ENCODE assay signal across 9 cellular contexts in the genomic region with DNA sequence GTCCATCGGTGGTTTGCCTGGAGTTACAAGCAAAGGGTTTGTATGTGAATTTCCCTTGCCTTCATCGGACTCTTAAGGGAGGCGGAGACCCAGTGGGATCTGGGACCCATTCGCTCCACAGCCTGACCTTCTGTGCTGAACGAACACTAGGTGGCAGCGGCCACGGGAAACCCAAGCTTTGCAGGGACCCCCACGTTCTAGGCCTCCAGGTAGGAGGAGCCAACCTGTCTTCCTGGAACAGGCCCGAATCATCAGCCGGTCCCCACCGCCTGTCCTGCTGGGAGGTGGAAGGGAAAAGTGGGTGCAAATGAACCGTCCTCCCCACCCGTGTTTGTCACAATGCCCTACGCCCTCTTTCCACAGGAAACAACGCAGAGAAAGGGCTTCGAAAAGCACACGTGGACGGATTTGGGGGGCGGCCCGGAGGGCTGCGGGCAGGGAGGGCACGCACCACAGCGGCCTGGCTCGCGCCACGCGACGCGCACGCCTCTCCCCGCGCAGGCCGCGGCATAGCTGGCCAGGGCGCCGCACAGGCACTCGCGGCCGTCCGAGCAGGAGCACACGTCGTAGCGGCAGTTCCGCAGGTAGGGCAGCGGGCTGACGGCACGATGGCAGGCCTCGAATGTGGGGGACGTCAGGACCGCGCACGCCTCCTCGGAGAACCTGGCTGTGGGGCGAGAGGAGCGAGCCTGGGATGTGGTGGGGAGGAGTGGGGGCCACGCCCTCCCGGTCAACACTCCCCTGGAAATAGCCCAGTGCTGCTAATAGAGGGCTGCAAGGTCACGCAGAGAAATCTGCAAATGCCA.
DNase-seq lines count a peak whose midpoint lies in the region; ATAC-seq, FAIRE-seq and TF ChIP-seq lines count a peak whose summit lies in the region.
"Had no signal": no experiment of that assay in that cellular context is flagged by ENCODE, and none has a peak within 500 bp of the region (broad histone marks: within the 10 kb centered on the region; RNA-seq: fewer than 3 reads in every experiment).

No MANE protein-coding gene starts in this region.

- CTCF ChIA-PET in HepG2 (lab: Yijun Ruan, JAX; ENCODE audit: low intra/inter-chr PET ratio, low total read pairs), result interaction anchor here (0.8 kb wide), 1 partner anchor 228 kb away, joined by 4 read pairs; no protein-coding TSS in a partner anchor

- POLR2A ChIA-PET in HepG2 (lab: Yijun Ruan, JAX), result no interaction called here

- H3K27ac Mint-ChIP-seq in activated naive CD8-positive, alpha-beta T cell treated with anti-CD3 and anti-CD28 coated beads for 36 hours, result peak overlapping the region; percentile 75
- H3K27ac Mint-ChIP-seq in stimulated activated effector memory CD8-positive, alpha-beta T cell treated with anti-CD3 and anti-CD28 coated beads, Interleukin-12 subunit alpha, Interleukin-12 subunit beta, amount 100 ng/mL, for 72 hours, result no peak overlapping the region

- H3K9ac ChIP-seq in HUES6 (ENCODE audit: low read length) (peak overlapping the region; percentile 14), HepG2 (ENCODE audit: insufficient read depth, low read depth, low read length) (no peak overlapping the region)

- no peaks in the 10 kb centered on the region for H3K9me3 Mint-ChIP-seq in activated naive CD8-positive, alpha-beta T cell treated with anti-CD3 and anti-CD28 coated beads for 36 hours
- no peaks in the 10 kb centered on the region for H3K9me3 Mint-ChIP-seq in stimulated activated effector memory CD8-positive, alpha-beta T cell treated with anti-CD3 and anti-CD28 coated beads, Interleukin-12 subunit alpha, Interleukin-12 subunit beta, amount 100 ng/mL, for 72 hours

- TF ChIP-seq CTCF in AG09319 (IDR thresholded peaks at IDR 0.05; ENCODE audit: low read depth, low read length) (peak; percentile 29), HepG2 (CRISPR knock-in tag; IDR thresholded peaks at IDR 0.05) (peak; percentile 65)

- peaks cover 4% of the 10 kb centered on the region for H3K4me1 Mint-ChIP-seq in activated naive CD8-positive, alpha-beta T cell treated with anti-CD3 and anti-CD28 coated beads for 36 hours
- H3K4me1 Mint-ChIP-seq in stimulated activated effector memory CD8-positive, alpha-beta T cell treated with anti-CD3 and anti-CD28 coated beads, Interleukin-12 subunit alpha, Interleukin-12 subunit beta, amount 100 ng/mL, for 72 hours, result no peaks in the 10 kb centered on the region

- peak; percentile 43; the same call in 2 of the 3 replicates for ATAC-seq in HepG2
- ATAC-seq in stimulated activated effector memory CD8-positive, alpha-beta T cell treated with anti-CD3 and anti-CD28 coated beads, Interleukin-12 subunit alpha, Interleukin-12 subunit beta, amount 100 ng/mL, for 72 hours, result no peak

- H3K36me3 Mint-ChIP-seq in activated naive CD8-positive, alpha-beta T cell treated with anti-CD3 and anti-CD28 coated beads for 36 hours, result no peaks in the 10 kb centered on the region
- H3K36me3 Mint-ChIP-seq in stimulated activated effector memory CD8-positive, alpha-beta T cell treated with anti-CD3 and anti-CD28 coated beads, Interleukin-12 subunit alpha, Interleukin-12 subunit beta, amount 100 ng/mL, for 72 hours, result no peaks in the 10 kb centered on the region

- H3K4me1 ChIP-seq in HUES6 (ENCODE audit: control insufficient read depth, insufficient read depth, low read length) (peaks cover 20% of the 10 kb centered on the region), HepG2 (ENCODE audit: insufficient read depth, low read length) (peaks cover 70% of the 10 kb centered on the region)

- peak overlapping the region; percentile 71 for H3K4me3 Mint-ChIP-seq in activated naive CD8-positive, alpha-beta T cell treated with anti-CD3 and anti-CD28 coated beads for 36 hours
- H3K4me3 Mint-ChIP-seq in stimulated activated effector memory CD8-positive, alpha-beta T cell treated with anti-CD3 and anti-CD28 coated beads, Interleukin-12 subunit alpha, Interleukin-12 subunit beta, amount 100 ng/mL, for 72 hours, result no peak overlapping the region

- H3K36me3 ChIP-seq in HUES6 (ENCODE audit: control insufficient read depth, insufficient read depth, low read length) (no peaks in the 10 kb centered on the region), HepG2 (replicated peaks in 1 of 2; ENCODE audit: control insufficient read depth in 1 of 2, insufficient read depth in 2 of 2, low read length in 2 of 2) (no peaks in the 10 kb centered on the region)

- in situ Hi-C loops in HepG2 (cut with HindIII; ENCODE audit: extremely low pct_ligation_motif_present, low pct_unique_long_range_greater_than_20kb), result loop anchor here (25.0 kb wide), 1 partner anchor 406 kb away; a partner anchor contains a TSS

- no peak for DNase-seq in AG09319 (ENCODE audit: extremely low read depth, low read depth)
- peak; percentile 53 for DNase-seq in activated naive CD8-positive, alpha-beta T cell treated with anti-CD3 and anti-CD28 coated beads for 36 hours
- DNase-seq in HepG2 (ENCODE audit: low spot score), result peak; percentile 14
- no peak for DNase-seq in stimulated activated effector memory CD8-positive, alpha-beta T cell treated with anti-CD3 and anti-CD28 coated beads, Interleukin-12 subunit alpha, Interleukin-12 subunit beta, amount 100 ng/mL, for 72 hours (ENCODE audit: low spot score in 2 of 2)
- no peak for DNase-seq in central memory CD4-positive, alpha-beta T cell
- DNase-seq in NCI-H774 (lab: John Stamatoyannopoulos, UW), result no peak
- DNase-seq in caudate nucleus (lab: John Stamatoyannopoulos, UW), result no peak

- no peaks in the 10 kb centered on the region for H3K79me2 ChIP-seq in HepG2 (ENCODE audit: insufficient read depth, low read length)

- no peak for TF ChIP-seq EP300 in HepG2 (IDR thresholded peaks at IDR 0.05; ENCODE audit: low read depth in 2 of 2, low read length in 2 of 2)
- TF ChIP-seq EP300 in HepG2 (CRISPR knock-in tag; IDR thresholded peaks at IDR 0.05; ENCODE audit: borderline replicate concordance), result no peak

- H3K9me3 ChIP-seq in HUES6 (ENCODE audit: control insufficient read depth, insufficient read depth, low read depth, low read length), result no peaks in the 10 kb centered on the region
- H3K9me3 ChIP-seq in HepG2 (ENCODE audit: low read length), result no peaks in the 10 kb centered on the region

- no peaks in the 10 kb centered on the region for H3K27me3 ChIP-seq in HUES6 (ENCODE audit: control insufficient read depth, insufficient read depth, low read length)
- no peaks in the 10 kb centered on the region; a peak in 1 of 5 replicates for H3K27me3 ChIP-seq in HepG2 (ENCODE audit: control insufficient read depth in 1 of 2, insufficient read depth in 2 of 2, low read length in 2 of 2)

- intact Hi-C loops in HepG2 (cut with micrococcal nuclease; ENCODE audit: unreplicated experiment), result no loop called here

- no TSS peak for BruUV-seq in HepG2 (replicated peaks; lab: Mats Ljungman, UMichigan)

- no peaks in the 10 kb centered on the region for H4K20me1 ChIP-seq in HepG2 (ENCODE audit: insufficient read depth, low read length)

- no peak overlapping the region for H2AFZ ChIP-seq in HepG2 (ENCODE audit: low read length)

- TF ChIP-seq RAD21 in HepG2 (CRISPR knock-in tag; IDR thresholded peaks at IDR 0.05), result no peak

- H3K27ac ChIP-seq in HUES6 (ENCODE audit: low read depth, low read length) (no peak overlapping the region), HepG2 (ENCODE audit: extremely low read length, insufficient read depth, low read length) (no peak overlapping the region), caudate nucleus (ENCODE audit: low read depth, low read length) (no peak overlapping the region)

- peaks cover 4% of the 10 kb centered on the region for H3K27me3 Mint-ChIP-seq in activated naive CD8-positive, alpha-beta T cell treated with anti-CD3 and anti-CD28 coated beads for 36 hours

- 88% methylated on average over 56 of the region's 58 CpGs for WGBS in HepG2 (ENCODE audit: low lambda C conversion rate)

- no peak for TF ChIP-seq POLR2A in HepG2 (IDR thresholded peaks at IDR 0.05; ENCODE audit: insufficient read depth in 1 of 2, low read depth in 2 of 2, low read length in 2 of 2)

- H3K4me3 ChIP-seq in HUES6 (ENCODE audit: low read depth, low read length) (peak overlapping the region; percentile 38; the same call in 1 of the 2 replicates), HepG2 (replicated peaks in 1 of 3; ENCODE audit: insufficient read depth in 1 of 3, low read depth in 2 of 3, low read length in 3 of 3) (no peak overlapping the region)

- no peak for FAIRE-seq in HepG2 (lab: Jason Lieb, UNC)
- FAIRE-seq: colon had no signal

- H3K4me2 ChIP-seq in HepG2 (ENCODE audit: low read depth, low read length), result no peak overlapping the region

TF ChIP-seq in HepG2, 621 proteins besides CTCF, POLR2A, EP300 and RAD21 (continues in another document):
- no peak for TF ChIP-seq ZNF10 (CRISPR knock-in tag; IDR thresholded peaks at IDR 0.05; ENCODE audit: borderline replicate concordance, low read depth)
- no peak for TF ChIP-seq AKAP8 (CRISPR knock-in tag; IDR thresholded peaks at IDR 0.05)
- no peak for TF ChIP-seq ELF4 (CRISPR knock-in tag; IDR thresholded peaks at IDR 0.05; ENCODE audit: borderline replicate concordance)
- TF ChIP-seq, protein P1, sequence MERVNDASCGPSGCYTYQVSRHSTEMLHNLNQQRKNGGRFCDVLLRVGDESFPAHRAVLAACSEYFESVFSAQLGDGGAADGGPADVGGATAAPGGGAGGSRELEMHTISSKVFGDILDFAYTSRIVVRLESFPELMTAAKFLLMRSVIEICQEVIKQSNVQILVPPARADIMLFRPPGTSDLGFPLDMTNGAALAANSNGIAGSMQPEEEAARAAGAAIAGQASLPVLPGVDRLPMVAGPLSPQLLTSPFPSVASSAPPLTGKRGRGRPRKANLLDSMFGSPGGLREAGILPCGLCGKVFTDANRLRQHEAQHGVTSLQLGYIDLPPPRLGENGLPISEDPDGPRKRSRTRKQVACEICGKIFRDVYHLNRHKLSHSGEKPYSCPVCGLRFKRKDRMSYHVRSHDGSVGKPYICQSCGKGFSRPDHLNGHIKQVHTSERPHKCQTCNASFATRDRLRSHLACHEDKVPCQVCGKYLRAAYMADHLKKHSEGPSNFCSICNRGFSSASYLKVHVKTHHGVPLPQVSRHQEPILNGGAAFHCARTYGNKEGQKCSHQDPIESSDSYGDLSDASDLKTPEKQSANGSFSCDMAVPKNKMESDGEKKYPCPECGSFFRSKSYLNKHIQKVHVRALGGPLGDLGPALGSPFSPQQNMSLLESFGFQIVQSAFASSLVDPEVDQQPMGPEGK (CRISPR knock-in tag; IDR thresholded peaks at IDR 0.05), result 0 out of 2 replicates have a peak, but pooled peaks have one; percentile 10
- no peak for TF ChIP-seq FOXK2 (IDR thresholded peaks at IDR 0.05)
- no peak for TF ChIP-seq ZNF616 (CRISPR knock-in tag; IDR thresholded peaks at IDR 0.05; ENCODE audit: low read depth)
- TF ChIP-seq ZMAT3 (CRISPR knock-in tag; conservative IDR thresholded peaks at IDR 0.05), result no peak
- no peak for TF ChIP-seq HNRNPUL1 (IDR thresholded peaks at IDR 0.05; ENCODE audit: low read depth, low read length)
- TF ChIP-seq ZNF577 (CRISPR knock-in tag; IDR thresholded peaks at IDR 0.05; ENCODE audit: borderline replicate concordance, low read depth), result no peak
- TF ChIP-seq ZSCAN12 (CRISPR knock-in tag; IDR thresholded peaks at IDR 0.05), result no peak
- no peak for TF ChIP-seq HHEX (CRISPR knock-in tag; IDR thresholded peaks at IDR 0.05)

Comparison
In these comparisons a context has a peak if more than half of its experiments do, and no peak if none do; other contexts are left out.
1. DNase-seq: peak in activated naive CD8-positive, alpha-beta T cell treated with anti-CD3 and anti-CD28 coated beads for 36 hours (single experiment) and HepG2 (single experiment); none in AG09319 (single experiment), stimulated activated effector memory CD8-positive, alpha-beta T cell treated with anti-CD3 and anti-CD28 coated beads, Interleukin-12 subunit alpha, Interleukin-12 subunit beta, amount 100 ng/mL, for 72 hours (0 of 2), central memory CD4-positive, alpha-beta T cell (single experiment), NCI-H774 (single experiment) and caudate nucleus (0 of 61).